ENCODE assay signal across 8 cellular contexts in the genomic region with DNA sequence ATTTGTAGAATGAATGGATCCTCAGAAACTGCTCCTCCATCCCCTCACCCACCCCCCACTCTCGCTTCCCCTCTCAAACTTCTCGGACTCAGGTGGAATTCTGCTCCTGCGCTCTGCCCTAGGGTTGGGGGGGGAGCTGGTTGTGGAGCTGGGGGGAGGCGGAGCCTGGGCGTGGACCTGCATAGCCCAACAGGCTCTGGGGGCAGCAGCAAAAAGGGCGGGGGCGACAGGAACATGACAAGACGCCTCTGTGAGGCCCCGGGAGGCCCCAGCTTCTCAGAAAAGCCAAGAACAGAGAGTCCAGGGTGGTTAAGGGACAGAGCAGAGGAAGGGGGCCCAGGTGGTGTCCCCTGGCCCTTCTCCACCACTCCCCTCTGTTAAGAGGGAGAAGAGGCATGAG. TPM values are rescaled to one million over a fixed set of nuclear protein-coding genes. Genes with fewer than 3 reads are reported as not detected.
DNase-seq lines count a peak whose midpoint lies in the region; ATAC-seq and TF ChIP-seq lines count a peak whose summit lies in the region.
"Had no signal": no experiment of that assay in that cellular context is flagged by ENCODE, and none has a peak within 500 bp of the region (broad histone marks: within the 10 kb centered on the region; RNA-seq: fewer than 3 reads in every experiment).

No MANE protein-coding gene starts in this region.

- BruUV-seq in Calu3 (replicated peaks; lab: Mats Ljungman, UMichigan): no TSS peak

- ATAC-seq in T-cell (replicated peaks in 1 of 4): no peak
- no peak for ATAC-seq in stimulated activated naive CD8-positive, alpha-beta T cell treated with anti-CD3 and anti-CD28 coated beads, Interleukin-15, amount 100 ng/mL, for 72 hours
- no peak for ATAC-seq in HG03460 (IDR thresholded peaks at IDR 0.05; ENCODE audit: unreplicated experiment)

- H3K4me1 Mint-ChIP-seq in T-cell (peaks cover 49 to 55% (median 53%) of the 10 kb centered on the region in 3 donors), Calu3 (ENCODE audit: low read depth, unreplicated experiment) (peaks cover 16% of the 10 kb centered on the region)
- H3K4me1 Mint-ChIP-seq in stimulated activated naive CD8-positive, alpha-beta T cell treated with anti-CD3 and anti-CD28 coated beads, Interleukin-15, amount 100 ng/mL, for 72 hours: peaks cover 68% of the 10 kb centered on the region

- H3K4me3 Mint-ChIP-seq in T-cell: peak overlapping the region; percentile 91 to 97 (median 92)
- peak overlapping the region; percentile 91 to 97 for H3K4me3 Mint-ChIP-seq in stimulated activated naive CD8-positive, alpha-beta T cell treated with anti-CD3 and anti-CD28 coated beads, Interleukin-15, amount 100 ng/mL, for 72 hours
- H3K4me3 Mint-ChIP-seq in Calu3 (ENCODE audit: low read depth, unreplicated experiment): no peak overlapping the region

- H3K4me3 ChIP-seq in fibroblast of pulmonary artery (replicated peaks; ENCODE audit: low read depth, low read length): peak overlapping the region; percentile 93

- intact Hi-C loops in Calu3 (cut with micrococcal nuclease; ENCODE audit: unreplicated experiment): loop anchor here (5.0 kb wide), 1 partner anchor 72 kb away; no protein-coding TSS in a partner anchor

- CTCF ChIA-PET in T-cell (lab: Charles Lee): interaction anchor here in 1 of 2 donors (0.5 to 1.4 kb wide), 3 partner anchors 84 to 263 kb away, joined by 3 to 5 read pairs (median 3); no protein-coding TSS in a partner anchor
- CTCF ChIA-PET in Calu3 (lab: Charles Lee): interaction anchor here (1.4 kb wide), 1 partner anchor 70 kb away, joined by 3 read pairs; no protein-coding TSS in a partner anchor

- no peak for TF ChIP-seq CTCF in fibroblast of pulmonary artery (IDR thresholded peaks at IDR 0.05; ENCODE audit: low read length, missing control alignments)
- no peak for TF ChIP-seq CTCF in Calu3 (IDR thresholded peaks at IDR 0.05; ENCODE audit: unreplicated experiment)

- H3K27ac Mint-ChIP-seq in T-cell (peak overlapping the region; percentile 93 to 94), Calu3 (ENCODE audit: unreplicated experiment) (no peak overlapping the region)
- peak overlapping the region; percentile 96 to 97 for H3K27ac Mint-ChIP-seq in stimulated activated naive CD8-positive, alpha-beta T cell treated with anti-CD3 and anti-CD28 coated beads, Interleukin-15, amount 100 ng/mL, for 72 hours

- peaks cover 12% of the 10 kb centered on the region for H3K36me3 Mint-ChIP-seq in T-cell
- peaks cover 27% of the 10 kb centered on the region for H3K36me3 Mint-ChIP-seq in Calu3 (ENCODE audit: insufficient read depth, unreplicated experiment)

- H3K9me3 Mint-ChIP-seq in T-cell: no peaks in the 10 kb centered on the region
- no peaks in the 10 kb centered on the region for H3K9me3 Mint-ChIP-seq in stimulated activated naive CD8-positive, alpha-beta T cell treated with anti-CD3 and anti-CD28 coated beads, Interleukin-15, amount 100 ng/mL, for 72 hours
- no peaks in the 10 kb centered on the region for H3K9me3 Mint-ChIP-seq in Calu3 (ENCODE audit: low read depth, unreplicated experiment)

- H3K27me3 Mint-ChIP-seq in T-cell: no peaks in the 10 kb centered on the region
- H3K27me3 Mint-ChIP-seq in stimulated activated naive CD8-positive, alpha-beta T cell treated with anti-CD3 and anti-CD28 coated beads, Interleukin-15, amount 100 ng/mL, for 72 hours: no peaks in the 10 kb centered on the region
- H3K27me3 Mint-ChIP-seq in Calu3 (ENCODE audit: unreplicated experiment): no peaks in the 10 kb centered on the region

- DNase-seq in T-cell (no peak), fibroblast of pulmonary artery (ENCODE audit: low read depth) (no peak), OCI-M2 (lab: John Stamatoyannopoulos, UW; ENCODE audit: unreplicated experiment) (no peak), Calu3 (no peak)
- DNase-seq in stimulated activated naive CD8-positive, alpha-beta T cell treated with anti-CD3 and anti-CD28 coated beads, Interleukin-15, amount 100 ng/mL, for 72 hours: no peak
- DNase-seq: SHP77 had no signal

- POLR2A ChIA-PET in T-cell (lab: Charles Lee): no interaction called here

RNA-seq across cellular contexts. Expression of a gene that starts 3.5 kb away (rescaled TPM):
- total RNA-seq in T-cell (100 to 1,000 TPM in 4 of 5 donors, 10 to 100 TPM in 1; 85.2 to 160 (median 148) TPM), Calu3 (2022) (24.4 and 27.3 TPM in 2 replicates)

RNA-seq across cellular contexts. Expression of a gene that starts 8.2 kb away (rescaled TPM):
- 1 to 10 TPM in 2 of 5 donors, under 1 TPM in 3; 0.50 to 1.4 (median 0.99) TPM for total RNA-seq in T-cell
- total RNA-seq in Calu3 (2022): 0.38 and 0.39 TPM in 2 replicates

RNA-seq across cellular contexts. Expression of a gene that starts 11.5 kb away (rescaled TPM):
- total RNA-seq in T-cell (1 to 10 TPM; 1.3 to 4.0 (median 3.3) TPM), Calu3 (2022) (4.5 and 9.1 TPM in 2 replicates)
- total RNA-seq: urinary bladder had no signal

RNA-seq across cellular contexts. Expression of a gene that starts 39.3 kb away (rescaled TPM):
- total RNA-seq in T-cell: 100 to 1,000 TPM in 2 of 5 donors, 10 to 100 TPM in 3; 32.8 to 117 (median 98.6) TPM
- 23.5 and 29.1 TPM in 2 replicates for total RNA-seq in Calu3 (2022)

RNA-seq across cellular contexts. Expression of a gene that starts 45.9 kb away (rescaled TPM):
- total RNA-seq in T-cell (10 to 100 TPM; 50.6 to 63.2 (median 60.3) TPM), Calu3 (2022) (26.1 and 30.6 TPM in 2 replicates)
